13 cellular contexts compared by ENCODE assay signal in genomic region chr14:42192659-42193425, GRCh38.
DNase-seq lines count a peak whose midpoint lies in the region; ATAC-seq and TF ChIP-seq lines count a peak whose summit lies in the region.
"Had no signal": no experiment of that assay in that cellular context is flagged by ENCODE, and none has a peak within 500 bp of the region (broad histone marks: within the 10 kb centered on the region; RNA-seq: fewer than 3 reads in every experiment).

No MANE protein-coding gene starts in this region.

- peak; percentile 62 for DNase-seq in MG63
- DNase-seq in astrocyte of the cerebellum (ENCODE audit: low read depth): peak; percentile 85
- DNase-seq in left kidney (ENCODE audit: low read depth, low spot score): peak; percentile 1
- no peak for DNase-seq in WERI-Rb-1
- DNase-seq in natural killer cell treated with Interleukin-12 subunit alpha and Interleukin-12 subunit beta and Interleukin-15 and Interleukin-18, amount 100 ng/mL, for 72 hours (ENCODE audit: low spot score): no peak
- no peak for DNase-seq in glutamatergic neuron
- DNase-seq: Kasumi-1; stimulated activated CD4-positive, alpha-beta T cell treated with anti-CD3 and anti-CD28 coated beads, Interleukin-4, amount 100 ng/mL, for 24 hours had no signal

- H3K36me3 ChIP-seq in MG63: no peaks in the 10 kb centered on the region
- no peaks in the 10 kb centered on the region for H3K36me3 ChIP-seq in WERI-Rb-1
- H3K36me3 ChIP-seq: HAP-1 had no signal

- H3K27ac ChIP-seq in C4-2B (peak overlapping the region; percentile 54; the same call in 1 of the 2 replicates), WERI-Rb-1 (no peak overlapping the region)

- in situ Hi-C loops in astrocyte of the cerebellum (cut with HindIII; ENCODE audit: low sequenced_read_pairs): no loop called here

- H3K9me3 Mint-ChIP-seq in natural killer cell treated with Interleukin-12 subunit alpha and Interleukin-12 subunit beta and Interleukin-15 and Interleukin-18, amount 100 ng/mL, for 72 hours: peaks cover 14% of the 10 kb centered on the region
- no peaks in the 10 kb centered on the region for H3K9me3 Mint-ChIP-seq in glutamatergic neuron (ENCODE audit: unreplicated experiment)

- H3K27me3 Mint-ChIP-seq in natural killer cell treated with Interleukin-12 subunit alpha and Interleukin-12 subunit beta and Interleukin-15 and Interleukin-18, amount 100 ng/mL, for 72 hours: no peaks in the 10 kb centered on the region
- H3K27me3 Mint-ChIP-seq in glutamatergic neuron (ENCODE audit: unreplicated experiment): no peaks in the 10 kb centered on the region
- H3K27me3 Mint-ChIP-seq: activated naive CD8-positive, alpha-beta T cell had no signal

- ATAC-seq in GM21529 (IDR thresholded peaks at IDR 0.05; ENCODE audit: unreplicated experiment): no peak
- no peak for ATAC-seq in natural killer cell treated with Interleukin-12 subunit alpha and Interleukin-12 subunit beta and Interleukin-15 and Interleukin-18, amount 100 ng/mL, for 72 hours
- ATAC-seq: left lobe of liver had no signal

- no peaks in the 10 kb centered on the region for H3K27me3 ChIP-seq in MG63
- H3K27me3 ChIP-seq in WERI-Rb-1 (ENCODE audit: insufficient read depth, low read depth, severe bottlenecking): peaks cover 21% of the 10 kb centered on the region

- H3K4me3 Mint-ChIP-seq in natural killer cell treated with Interleukin-12 subunit alpha and Interleukin-12 subunit beta and Interleukin-15 and Interleukin-18, amount 100 ng/mL, for 72 hours: no peak overlapping the region
- no peak overlapping the region for H3K4me3 Mint-ChIP-seq in glutamatergic neuron (ENCODE audit: unreplicated experiment)
- H3K4me3 Mint-ChIP-seq: activated naive CD8-positive, alpha-beta T cell had no signal

- H3K4me3 ChIP-seq in MG63: peak overlapping the region; percentile 17; the same call in 1 of the 2 replicates
- no peak overlapping the region for H3K4me3 ChIP-seq in astrocyte of the cerebellum (ENCODE audit: low read depth, low read length)
- H3K4me3 ChIP-seq in WERI-Rb-1 (ENCODE audit: low read depth, low read length): no peak overlapping the region
- H3K4me3 ChIP-seq: HAP-1 had no signal

- H3K4me1 Mint-ChIP-seq in natural killer cell treated with Interleukin-12 subunit alpha and Interleukin-12 subunit beta and Interleukin-15 and Interleukin-18, amount 100 ng/mL, for 72 hours (ENCODE audit: low read depth in 2 of 2): no peaks in the 10 kb centered on the region
- peaks cover 2% of the 10 kb centered on the region for H3K4me1 Mint-ChIP-seq in glutamatergic neuron (ENCODE audit: low read depth, unreplicated experiment)

- H3K9me3 ChIP-seq in MG63: no peaks in the 10 kb centered on the region
- H3K9me3 ChIP-seq in WERI-Rb-1 (ENCODE audit: severe bottlenecking): no peaks in the 10 kb centered on the region
- H3K9me3 ChIP-seq: HAP-1 had no signal

- TF ChIP-seq CTCF in C4-2B (conservative IDR thresholded peaks at IDR 0.05) (no peak), astrocyte of the cerebellum (IDR thresholded peaks at IDR 0.05; ENCODE audit: low read depth, low read length, missing control alignments) (no peak), WERI-Rb-1 (IDR thresholded peaks at IDR 0.05; ENCODE audit: low read depth, low read length) (no peak), glutamatergic neuron (IDR thresholded peaks at IDR 0.05; ENCODE audit: partially characterized antibody, unreplicated experiment) (no peak)

- no peaks in the 10 kb centered on the region for H3K36me3 Mint-ChIP-seq in natural killer cell treated with Interleukin-12 subunit alpha and Interleukin-12 subunit beta and Interleukin-15 and Interleukin-18, amount 100 ng/mL, for 72 hours
- H3K36me3 Mint-ChIP-seq in glutamatergic neuron (ENCODE audit: unreplicated experiment): no peaks in the 10 kb centered on the region
- H3K36me3 Mint-ChIP-seq: activated naive CD8-positive, alpha-beta T cell had no signal

- no peak overlapping the region for H3K27ac Mint-ChIP-seq in natural killer cell treated with Interleukin-12 subunit alpha and Interleukin-12 subunit beta and Interleukin-15 and Interleukin-18, amount 100 ng/mL, for 72 hours
- H3K27ac Mint-ChIP-seq in glutamatergic neuron (ENCODE audit: unreplicated experiment): no peak overlapping the region
- H3K27ac Mint-ChIP-seq: activated naive CD8-positive, alpha-beta T cell had no signal

Comparison
In these comparisons a context has a peak if more than half of its experiments do, and no peak if none do; other contexts are left out.
1. DNase-seq: peak in MG63 (single experiment), astrocyte of the cerebellum (single experiment) and left kidney (single experiment); none in WERI-Rb-1 (single experiment), natural killer cell treated with Interleukin-12 subunit alpha and Interleukin-12 subunit beta and Interleukin-15 and Interleukin-18, amount 100 ng/mL, for 72 hours (single experiment) and glutamatergic neuron (single experiment).